ENCODE assay signal across 1 cellular context in genomic region chr16:85191341-85191965, GRCh38.
TF ChIP-seq lines count a peak whose summit lies in the region.

No MANE protein-coding gene starts in this region.

TF ChIP-seq in GM23338, 12 proteins besides CTCF, POLR2A, EP300 and RAD21 (continued from another document):
- TF ChIP-seq ZNF462 (CRISPR knock-in tag; IDR thresholded peaks at IDR 0.05) (no peak), ZNF114 (CRISPR knock-in tag; IDR thresholded peaks at IDR 0.05) (no peak)
- TF ChIP-seq, protein P1, sequence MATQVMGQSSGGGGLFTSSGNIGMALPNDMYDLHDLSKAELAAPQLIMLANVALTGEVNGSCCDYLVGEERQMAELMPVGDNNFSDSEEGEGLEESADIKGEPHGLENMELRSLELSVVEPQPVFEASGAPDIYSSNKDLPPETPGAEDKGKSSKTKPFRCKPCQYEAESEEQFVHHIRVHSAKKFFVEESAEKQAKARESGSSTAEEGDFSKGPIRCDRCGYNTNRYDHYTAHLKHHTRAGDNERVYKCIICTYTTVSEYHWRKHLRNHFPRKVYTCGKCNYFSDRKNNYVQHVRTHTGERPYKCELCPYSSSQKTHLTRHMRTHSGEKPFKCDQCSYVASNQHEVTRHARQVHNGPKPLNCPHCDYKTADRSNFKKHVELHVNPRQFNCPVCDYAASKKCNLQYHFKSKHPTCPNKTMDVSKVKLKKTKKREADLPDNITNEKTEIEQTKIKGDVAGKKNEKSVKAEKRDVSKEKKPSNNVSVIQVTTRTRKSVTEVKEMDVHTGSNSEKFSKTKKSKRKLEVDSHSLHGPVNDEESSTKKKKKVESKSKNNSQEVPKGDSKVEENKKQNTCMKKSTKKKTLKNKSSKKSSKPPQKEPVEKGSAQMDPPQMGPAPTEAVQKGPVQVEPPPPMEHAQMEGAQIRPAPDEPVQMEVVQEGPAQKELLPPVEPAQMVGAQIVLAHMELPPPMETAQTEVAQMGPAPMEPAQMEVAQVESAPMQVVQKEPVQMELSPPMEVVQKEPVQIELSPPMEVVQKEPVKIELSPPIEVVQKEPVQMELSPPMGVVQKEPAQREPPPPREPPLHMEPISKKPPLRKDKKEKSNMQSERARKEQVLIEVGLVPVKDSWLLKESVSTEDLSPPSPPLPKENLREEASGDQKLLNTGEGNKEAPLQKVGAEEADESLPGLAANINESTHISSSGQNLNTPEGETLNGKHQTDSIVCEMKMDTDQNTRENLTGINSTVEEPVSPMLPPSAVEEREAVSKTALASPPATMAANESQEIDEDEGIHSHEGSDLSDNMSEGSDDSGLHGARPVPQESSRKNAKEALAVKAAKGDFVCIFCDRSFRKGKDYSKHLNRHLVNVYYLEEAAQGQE (IDR thresholded peaks at IDR 0.05; ENCODE audit: unreplicated experiment): no peak
